In genomic region chr5:96175090-96175489, GRCh38 we compare ENCODE assay signal across 10 cellular contexts.
DNase-seq lines count a peak whose midpoint lies in the region; ATAC-seq and TF ChIP-seq lines count a peak whose summit lies in the region.
"Had no signal": no experiment of that assay in that cellular context is flagged by ENCODE, and none has a peak within 500 bp of the region (broad histone marks: within the 10 kb centered on the region; RNA-seq: fewer than 3 reads in every experiment).

No MANE protein-coding gene starts in this region.

- H3K9me2 ChIP-seq in MM.1S (replicated peaks; ENCODE audit: insufficient read depth, low read length), result no peaks in the 10 kb centered on the region

- H3K27ac ChIP-seq in MM.1S (ENCODE audit: low read length) (no peak overlapping the region), colonic mucosa (no peak overlapping the region), smooth muscle cell (ENCODE audit: low read depth) (no peak overlapping the region), substantia nigra (ENCODE audit: low read depth, low read length, poor library complexity, severe bottlenecking) (no peak overlapping the region)

- H3K79me2 ChIP-seq in MM.1S (ENCODE audit: low read length) (no peaks in the 10 kb centered on the region), smooth muscle cell (ENCODE audit: low read depth) (no peaks in the 10 kb centered on the region)

- no peaks in the 10 kb centered on the region for H3K27me3 ChIP-seq in MM.1S (replicated peaks; ENCODE audit: insufficient read depth, low read length)
- no peaks in the 10 kb centered on the region for H3K27me3 ChIP-seq in colonic mucosa
- H3K27me3 ChIP-seq in smooth muscle cell (ENCODE audit: low read depth), result no peaks in the 10 kb centered on the region

- peak; percentile 55 for ATAC-seq in GM18907 (IDR thresholded peaks at IDR 0.05; ENCODE audit: unreplicated experiment)
- ATAC-seq in HG03439 (IDR thresholded peaks at IDR 0.05; ENCODE audit: unreplicated experiment), result no peak

- DNase-seq in MM.1S, result peak; percentile 57
- DNase-seq in colonic mucosa, result no peak
- DNase-seq in smooth muscle cell (lab: John Stamatoyannopoulos, UW; ENCODE audit: unreplicated experiment), result no peak
- DNase-seq in GM19240 (ENCODE audit: insufficient read length, low spot score), result no peak
- no peak for DNase-seq in substantia nigra (lab: John Stamatoyannopoulos, UW)
- DNase-seq: activated B cell treated with CpG ODN at 0.5 μM for 24 hours, cerebellar nuclear complex, midbrain had no signal

- H3K4me2 ChIP-seq in MM.1S (ENCODE audit: low read depth, low read length) (no peak overlapping the region), smooth muscle cell (no peak overlapping the region)

- no peaks in the 10 kb centered on the region for H3K9me3 ChIP-seq in MM.1S (replicated peaks; ENCODE audit: insufficient read depth, low read length)
- no peaks in the 10 kb centered on the region for H3K9me3 ChIP-seq in colonic mucosa
- H3K9me3 ChIP-seq in smooth muscle cell (replicated peaks; ENCODE audit: low read depth), result no peaks in the 10 kb centered on the region

- H3K4me3 ChIP-seq in MM.1S (ENCODE audit: low read length), result no peak overlapping the region
- no peak overlapping the region for H3K4me3 ChIP-seq in colonic mucosa
- no peak overlapping the region for H3K4me3 ChIP-seq in smooth muscle cell

- H3K9ac ChIP-seq in MM.1S (ENCODE audit: low read length), result no peak overlapping the region
- no peak overlapping the region for H3K9ac ChIP-seq in colonic mucosa (ENCODE audit: low read depth in 2 of 2, low read length in 2 of 2)
- H3K9ac ChIP-seq in smooth muscle cell (ENCODE audit: low read depth), result no peak overlapping the region

- H4K20me1 ChIP-seq in MM.1S (ENCODE audit: insufficient read depth, low read length), result no peaks in the 10 kb centered on the region
- H4K20me1 ChIP-seq in smooth muscle cell (ENCODE audit: low read depth), result no peaks in the 10 kb centered on the region

- H3F3A ChIP-seq in MM.1S (ENCODE audit: insufficient read depth, low read length), result no peaks in the 10 kb centered on the region
- no peaks in the 10 kb centered on the region for H3F3A ChIP-seq in smooth muscle cell (ENCODE audit: low read depth)

- 94% methylated on average over 2 of the region's 2 CpGs for WGBS in smooth muscle cell (ENCODE audit: low lambda C conversion rate)

- peak; percentile 45 for TF ChIP-seq CTCF in MM.1S (IDR thresholded peaks at IDR 0.05; ENCODE audit: low read length)
- TF ChIP-seq CTCF in colonic mucosa (IDR thresholded peaks at IDR 0.05), result peak; percentile 24
- peak; percentile 18 for TF ChIP-seq CTCF in smooth muscle cell (IDR thresholded peaks at IDR 0.05; ENCODE audit: borderline replicate concordance, insufficient read depth, poor library complexity, severe bottlenecking)

- H3K4me1 ChIP-seq in MM.1S (ENCODE audit: low read length), result no peaks in the 10 kb centered on the region
- no peaks in the 10 kb centered on the region for H3K4me1 ChIP-seq in colonic mucosa
- no peaks in the 10 kb centered on the region for H3K4me1 ChIP-seq in smooth muscle cell (ENCODE audit: low read depth)

- intact Hi-C loops in colonic mucosa (cut with DNase I), result no loop called here

- no peak overlapping the region for H2AFZ ChIP-seq in MM.1S (ENCODE audit: low read length)
- H2AFZ ChIP-seq in smooth muscle cell (ENCODE audit: low read depth), result no peak overlapping the region

- H3K36me3 ChIP-seq in MM.1S (replicated peaks; ENCODE audit: insufficient read depth, low read length) (no peaks in the 10 kb centered on the region), colonic mucosa (no peaks in the 10 kb centered on the region), smooth muscle cell (ENCODE audit: low read depth) (no peaks in the 10 kb centered on the region)
